8 cellular contexts compared by ENCODE assay signal in genomic region chr12:62603811-62604098, GRCh38.
DNase-seq lines count a peak whose midpoint lies in the region; ATAC-seq and TF ChIP-seq lines count a peak whose summit lies in the region.

No MANE protein-coding gene starts in this region.

- H3K9me3 ChIP-seq in OCI-LY3 (ENCODE audit: insufficient read depth, low read length) = no peaks in the 10 kb centered on the region
- H3K9me3 ChIP-seq in endocrine pancreas (ENCODE audit: control insufficient read depth, low read length) = no peaks in the 10 kb centered on the region
- no peaks in the 10 kb centered on the region for H3K9me3 ChIP-seq in neuron (ENCODE audit: low read length)

- in situ Hi-C loops in KBM-7 (cut with MboI; ENCODE audit: low pct_unique_long_range_greater_than_20kb, low sequenced_read_pairs) = no loop called here

- H3K4me1 ChIP-seq in OCI-LY3 (ENCODE audit: low read length) = peaks cover 43% of the 10 kb centered on the region
- peaks cover 17% of the 10 kb centered on the region for H3K4me1 ChIP-seq in endocrine pancreas (ENCODE audit: control insufficient read depth, insufficient read depth, low read length)
- H3K4me1 ChIP-seq in neuron (ENCODE audit: insufficient read depth, low read length) = peaks cover 30% of the 10 kb centered on the region

- TF ChIP-seq CTCF in C4-2B (conservative IDR thresholded peaks at IDR 0.05) (no peak), OCI-LY3 (IDR thresholded peaks at IDR 0.05; ENCODE audit: low read depth, low read length) (no peak)

- no peaks in the 10 kb centered on the region for H4K20me1 ChIP-seq in OCI-LY3 (ENCODE audit: insufficient read depth, low read length)

- no peak for ATAC-seq in GM19023 (IDR thresholded peaks at IDR 0.05; ENCODE audit: unreplicated experiment)
- no peak for ATAC-seq in HG02642 (IDR thresholded peaks at IDR 0.05; ENCODE audit: poor library complexity, unreplicated experiment)

- H3K4me3 ChIP-seq in OCI-LY3 (ENCODE audit: low read length) (peak overlapping the region; percentile 96), endocrine pancreas (ENCODE audit: control insufficient read depth, insufficient read depth, low read length) (peak overlapping the region; percentile 90), neuron (ENCODE audit: low read length) (peak overlapping the region; percentile 93)

- H3K79me2 ChIP-seq in OCI-LY3 (ENCODE audit: low read length) = peaks cover 30% of the 10 kb centered on the region

- H3K27me3 ChIP-seq in OCI-LY3 (ENCODE audit: low read depth, low read length) (no peaks in the 10 kb centered on the region), endocrine pancreas (ENCODE audit: control insufficient read depth, insufficient read depth, low read length) (no peaks in the 10 kb centered on the region), neuron (ENCODE audit: insufficient read depth, low read length) (no peaks in the 10 kb centered on the region)

- H3K36me3 ChIP-seq in OCI-LY3 (replicated peaks; ENCODE audit: low read depth, low read length) (no peaks in the 10 kb centered on the region), endocrine pancreas (ENCODE audit: control insufficient read depth, insufficient read depth, low read length) (no peaks in the 10 kb centered on the region), neuron (ENCODE audit: insufficient read depth, low read length) (peaks cover 5% of the 10 kb centered on the region)

- H2AFZ ChIP-seq in OCI-LY3 (ENCODE audit: low read depth, low read length) (peak overlapping the region; percentile 35; the same call in 1 of the 2 replicates), neuron (ENCODE audit: low read depth, low read length) (no peak overlapping the region)

- peak overlapping the region; percentile 95 for H3K27ac ChIP-seq in C4-2B
- H3K27ac ChIP-seq in OCI-LY3 (ENCODE audit: low read length) = peak overlapping the region; percentile 96

- H3K9ac ChIP-seq in OCI-LY3 (ENCODE audit: low read length) = peak overlapping the region; percentile 86
- peak overlapping the region; percentile 45 for H3K9ac ChIP-seq in endocrine pancreas (ENCODE audit: control insufficient read depth, insufficient read depth, low read length)

- no peak for DNase-seq in KBM-7
- no peak for DNase-seq in EL

- peak overlapping the region; percentile 93 for H3K4me2 ChIP-seq in OCI-LY3 (ENCODE audit: low read length)
